10 cellular contexts compared by ENCODE assay signal in genomic region chr15:75123395-75123794, GRCh38.
A peak's percentile ranks its signal among the peaks of the same experiment; 100 is the strongest.
DNase-seq lines count a peak whose midpoint lies in the region; ATAC-seq and TF ChIP-seq lines count a peak whose summit lies in the region.
"Had no signal": no experiment of that assay in that cellular context is flagged by ENCODE, and none has a peak within 500 bp of the region (broad histone marks: within the 10 kb centered on the region; RNA-seq: fewer than 3 reads in every experiment).

No MANE protein-coding gene starts in this region.

- H3K27ac Mint-ChIP-seq in osteocyte (ENCODE audit: unreplicated experiment), result peak overlapping the region; percentile 86

- H3K36me3 Mint-ChIP-seq in osteocyte (ENCODE audit: unreplicated experiment), result no peaks in the 10 kb centered on the region

- no peak for ATAC-seq in left ventricle myocardium superior

- peaks cover 1% of the 10 kb centered on the region for H3K9me3 Mint-ChIP-seq in osteocyte (ENCODE audit: unreplicated experiment)

- DNase-seq in EH (ENCODE audit: low read depth) (peak; percentile 96), NCI-H460 (ENCODE audit: extremely low read depth, low read depth) (peak; percentile 18), dedifferentiated amniotic fluid mesenchymal stem cell (ENCODE audit: extremely low spot score) (peak; percentile 86), osteocyte (ENCODE audit: extremely low spot score, unreplicated experiment) (no peak), DMS114 treated with DMSO at 0.1 percent for 48 hours (lab: John Stamatoyannopoulos, UW; ENCODE audit: unreplicated experiment) (no peak), 8988T (no peak), left ventricle myocardium superior (no peak)
- DNase-seq: DMS79, MV-4-11, NCI-H345 had no signal

- TF ChIP-seq CTCF in osteocyte (IDR thresholded peaks at IDR 0.05), result no peak

- H3K4me1 Mint-ChIP-seq in osteocyte (ENCODE audit: unreplicated experiment), result peaks cover 24% of the 10 kb centered on the region

- no peak overlapping the region for H3K4me3 Mint-ChIP-seq in osteocyte (ENCODE audit: unreplicated experiment)

- peaks cover 2% of the 10 kb centered on the region for H3K27me3 Mint-ChIP-seq in osteocyte (ENCODE audit: unreplicated experiment)

- intact Hi-C loops in left ventricle myocardium superior (cut with micrococcal nuclease), result no loop called here

Comparison
In these comparisons a context has a peak if more than half of its experiments do, and no peak if none do; other contexts are left out.
1. DNase-seq: peak in EH (single experiment), NCI-H460 (single experiment) and dedifferentiated amniotic fluid mesenchymal stem cell (single experiment); none in osteocyte (single experiment), DMS114 treated with DMSO at 0.1 percent for 48 hours (single experiment), 8988T (single experiment) and left ventricle myocardium superior (single experiment).